ENCODE assay signal across 19 cellular contexts in genomic region chr6:133959667-133960368, GRCh38.
"Had no signal": no experiment of that assay in that cellular context is flagged by ENCODE, and none has a peak within 500 bp of the region (broad histone marks: within the 10 kb centered on the region; RNA-seq: fewer than 3 reads in every experiment).

No MANE protein-coding gene starts in this region.

- H3K36me3 ChIP-seq: adrenal gland, esophagus squamous epithelium, left ventricle myocardium inferior, right atrium auricular region, thoracic aorta, upper lobe of right lung had no signal

- H3K27ac ChIP-seq: adrenal gland, esophagus squamous epithelium, left ventricle myocardium inferior, right atrium auricular region, thoracic aorta, upper lobe of right lung, VCaP had no signal

- H3K9me3 ChIP-seq: adrenal gland, esophagus squamous epithelium, left ventricle myocardium inferior, right atrium auricular region, thoracic aorta, upper lobe of right lung had no signal

- H3K36me3 Mint-ChIP-seq: naive thymus-derived CD8-positive, alpha-beta T cell had no signal

- H3K9me3 Mint-ChIP-seq: activated CD8-positive, alpha-beta T cell treated with anti-CD3 and anti-CD28 coated beads for 36 hours; activated naive CD4-positive, alpha-beta T cell treated with anti-CD3 and anti-CD28 coated beads, Interleukin-2, amount 50 U/mL, for 24 hours; activated T-cell treated with anti-CD3 and anti-CD28 coated beads, Interleukin-2, amount 50 U/mL, for 4 hours; naive thymus-derived CD8-positive, alpha-beta T cell had no signal

- DNase-seq: activated CD4-positive, alpha-beta T cell treated with anti-CD3 and anti-CD28 coated beads for 4 hours; activated CD8-positive, alpha-beta T cell treated with anti-CD3 and anti-CD28 coated beads for 36 hours; activated effector memory CD4-positive, alpha-beta T cell treated with Interleukin-2 at 50 U/mL for 16 hours; activated T-cell treated with anti-CD3 and anti-CD28 coated beads, Interleukin-2, amount 50 U/mL, for 4 hours; adrenal gland; esophagus squamous epithelium; hippocampal formation; kidney; left ventricle myocardium inferior; naive thymus-derived CD8-positive, alpha-beta T cell; posterior cingulate gyrus; stimulated activated CD4-positive, alpha-beta T cell treated with anti-CD3 and anti-CD28 coated beads, Interleukin-15, amount 100 ng/mL, for 24 hours; stimulated activated CD4-positive, alpha-beta T cell treated with anti-CD3 and anti-CD28 coated beads, Interleukin-4, amount 100 ng/mL, for 1 hour; stimulated activated CD8-positive, alpha-beta memory T cell treated with anti-CD3 and anti-CD28 coated beads, Interleukin-4, amount 100 ng/mL, for 48 hours; upper lobe of right lung had no signal

- H3K4me3 ChIP-seq: adrenal gland, esophagus squamous epithelium, left ventricle myocardium inferior, right atrium auricular region, thoracic aorta, upper lobe of right lung had no signal

- H3K27me3 Mint-ChIP-seq: activated CD8-positive, alpha-beta T cell treated with anti-CD3 and anti-CD28 coated beads for 36 hours; activated naive CD4-positive, alpha-beta T cell treated with anti-CD3 and anti-CD28 coated beads, Interleukin-2, amount 50 U/mL, for 24 hours; naive thymus-derived CD8-positive, alpha-beta T cell had no signal

- H3K27me3 ChIP-seq: adrenal gland, esophagus squamous epithelium, right atrium auricular region, upper lobe of right lung had no signal

- H3K4me3 Mint-ChIP-seq: activated CD8-positive, alpha-beta T cell treated with anti-CD3 and anti-CD28 coated beads for 36 hours; activated naive CD4-positive, alpha-beta T cell treated with anti-CD3 and anti-CD28 coated beads, Interleukin-2, amount 50 U/mL, for 24 hours; activated T-cell treated with anti-CD3 and anti-CD28 coated beads, Interleukin-2, amount 50 U/mL, for 4 hours had no signal

- ATAC-seq: activated CD8-positive, alpha-beta T cell treated with anti-CD3 and anti-CD28 coated beads for 36 hours; activated T-cell treated with anti-CD3 and anti-CD28 coated beads, Interleukin-2, amount 50 U/mL, for 4 hours; naive thymus-derived CD8-positive, alpha-beta T cell; upper lobe of right lung had no signal

- H3K27ac Mint-ChIP-seq: activated CD8-positive, alpha-beta T cell treated with anti-CD3 and anti-CD28 coated beads for 36 hours; activated naive CD4-positive, alpha-beta T cell treated with anti-CD3 and anti-CD28 coated beads, Interleukin-2, amount 50 U/mL, for 24 hours had no signal
